ENCODE assay signal across 14 cellular contexts in the genomic region with DNA sequence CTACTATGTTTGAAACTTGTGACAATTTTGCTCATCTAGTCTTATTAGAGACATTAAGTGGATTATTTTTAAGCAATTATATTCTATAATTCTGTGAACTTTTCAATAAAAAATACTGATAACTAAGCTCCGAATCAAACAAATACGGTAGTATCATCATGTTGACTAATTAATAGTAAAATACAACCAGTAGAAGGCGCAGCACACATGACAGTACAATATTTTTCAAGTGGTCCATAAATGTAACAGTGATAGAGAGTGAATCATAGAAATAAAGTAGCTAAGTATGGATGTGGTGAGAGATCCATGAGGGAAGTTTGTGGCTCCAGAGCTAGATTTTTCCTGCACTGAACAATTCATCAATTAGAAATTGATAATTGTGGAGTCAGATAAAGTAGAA.
DNase-seq lines count a peak whose midpoint lies in the region; ATAC-seq and TF ChIP-seq lines count a peak whose summit lies in the region.
"Had no signal": no experiment of that assay in that cellular context is flagged by ENCODE, and none has a peak within 500 bp of the region (broad histone marks: within the 10 kb centered on the region; RNA-seq: fewer than 3 reads in every experiment).

No MANE protein-coding gene starts in this region.

- TF ChIP-seq POLR2A in uterus (IDR thresholded peaks at IDR 0.05): no peak

- H3K9me3 ChIP-seq in RWPE2 (ENCODE audit: severe bottlenecking) (no peaks in the 10 kb centered on the region), uterus (no peaks in the 10 kb centered on the region), left lung (no peaks in the 10 kb centered on the region)
- H3K9me3 ChIP-seq: A549 had no signal

- H3K4me1 ChIP-seq in RWPE2 (ENCODE audit: insufficient read depth, poor library complexity, severe bottlenecking) (no peaks in the 10 kb centered on the region), uterus (no peaks in the 10 kb centered on the region), left lung (no peaks in the 10 kb centered on the region)
- H3K4me1 ChIP-seq: A549 had no signal

- H3K36me3 ChIP-seq in RWPE2 (ENCODE audit: low read depth) (no peaks in the 10 kb centered on the region), uterus (no peaks in the 10 kb centered on the region), left lung (no peaks in the 10 kb centered on the region)

- H3K4me3 ChIP-seq in LNCaP clone FGC (ENCODE audit: low read depth, low read length) (no peak overlapping the region), RWPE2 (ENCODE audit: severe bottlenecking) (no peak overlapping the region), uterus (no peak overlapping the region), left lung (no peak overlapping the region)
- H3K4me3 ChIP-seq: A549 had no signal

- H3K27ac ChIP-seq in RWPE2 (ENCODE audit: poor library complexity, severe bottlenecking) (no peak overlapping the region), uterus (no peak overlapping the region), left lung (no peak overlapping the region)
- H3K27ac ChIP-seq: A549, HL-60 had no signal

- no peak for ATAC-seq in RWPE2 (ENCODE audit: low read depth)
- ATAC-seq in HG02973 (IDR thresholded peaks at IDR 0.05; ENCODE audit: unreplicated experiment): no peak
- ATAC-seq in left lung: no peak
- ATAC-seq: A549 had no signal

- peak; percentile 1 for DNase-seq in NCI-H748 (lab: John Stamatoyannopoulos, UW; ENCODE audit: unreplicated experiment)
- DNase-seq in NCI-H748 treated with DMSO at 0.1 percent for 48 hours (lab: John Stamatoyannopoulos, UW): no peak
- DNase-seq in LNCaP clone FGC (ENCODE audit: low read depth): no peak
- no peak for DNase-seq in RWPE2 (ENCODE audit: low spot score)
- DNase-seq in lung microvascular endothelial cell (ENCODE audit: low read depth in 2 of 2): peak; percentile 4 to 25
- DNase-seq in uterus: no peak
- no peak for DNase-seq in left lung
- DNase-seq: COR-L47, DMS79, NCI-H1930, NCI-H2171 treated with DMSO at 0.1 percent for 48 hours had no signal

- intact Hi-C loops in uterus (cut with DNase I; ENCODE audit: low total_unique reads) (no loop called here), left lung (cut with DNase I) (no loop called here)

- TF ChIP-seq CTCF in LNCaP clone FGC (IDR thresholded peaks at IDR 0.05; ENCODE audit: control insufficient read depth, extremely low read depth, insufficient read depth) (peak; percentile 51), RWPE2 (IDR thresholded peaks at IDR 0.05; ENCODE audit: poor library complexity, severe bottlenecking) (peak; percentile 53), uterus (IDR thresholded peaks at IDR 0.05) (no peak), left lung (IDR thresholded peaks at IDR 0.05) (no peak)

- H3K27me3 ChIP-seq in RWPE2 (ENCODE audit: insufficient read depth, poor library complexity, severe bottlenecking) (no peaks in the 10 kb centered on the region), uterus (no peaks in the 10 kb centered on the region), left lung (no peaks in the 10 kb centered on the region)

Comparison
In these comparisons a context has a peak if more than half of its experiments do, and no peak if none do; other contexts are left out.
1. DNase-seq: peak in NCI-H748 (single experiment) and lung microvascular endothelial cell (2 of 2); none in NCI-H748 treated with DMSO at 0.1 percent for 48 hours (single experiment), LNCaP clone FGC (single experiment), RWPE2 (single experiment), uterus (0 of 2) and left lung (0 of 2).
2. CTCF ChIP-seq: peak in LNCaP clone FGC (single experiment) and RWPE2 (single experiment); none in uterus (0 of 4) and left lung (0 of 2).